Comparison of ENCODE assay signal across 8 cellular contexts in genomic region chr6:33147807-33148666, GRCh38. TPM values are rescaled to one million over a fixed set of nuclear protein-coding genes. Genes with fewer than 3 reads are reported as not detected.
DNase-seq lines count a peak whose midpoint lies in the region; ATAC-seq, FAIRE-seq and TF ChIP-seq lines count a peak whose summit lies in the region.

No MANE protein-coding gene starts in this region.

- TF ChIP-seq CTCF in GM12864 (IDR thresholded peaks at IDR 0.05; ENCODE audit: low read depth, low read length, missing control alignments) (peak; percentile 73), endodermal cell (conservative IDR thresholded peaks at IDR 0.05) (peak; percentile 92), neural crest cell (conservative IDR thresholded peaks at IDR 0.05) (peak; percentile 87)

- H3K27me3 Mint-ChIP-seq in endodermal cell (ENCODE audit: insufficient read depth) (peaks cover 4% of the 10 kb centered on the region), neural crest cell (ENCODE audit: low read depth) (peaks cover 43% of the 10 kb centered on the region)
- H3K27me3 Mint-ChIP-seq in activated T-helper 1 cell treated with anti-CD3 and anti-CD28 coated beads, Interleukin-12 subunit alpha, Interleukin-12 subunit beta, Interleukin-2, Interleukin-4 antibody, amounts not matched to agents 30 ng/mL and 10 ng/mL and 1 ng/mL, durations not matched to agents 14 hours and 24 hours and 36 hours (ENCODE audit: insufficient read depth): peaks cover 13% of the 10 kb centered on the region

- no peak overlapping the region for H3K27ac ChIP-seq in endodermal cell (ENCODE audit: low read depth, low read length)

- no peak overlapping the region for H3K9ac ChIP-seq in endodermal cell (ENCODE audit: extremely low read depth, low read length, poor library complexity, severe bottlenecking)

- H3K4me1 ChIP-seq in endodermal cell (ENCODE audit: control insufficient read depth, insufficient read depth, low read length): no peaks in the 10 kb centered on the region

- H3K4me3 Mint-ChIP-seq in endodermal cell: no peak overlapping the region
- H3K4me3 Mint-ChIP-seq in neural crest cell: no peak overlapping the region
- H3K4me3 Mint-ChIP-seq in activated T-helper 1 cell treated with anti-CD3 and anti-CD28 coated beads, Interleukin-12 subunit alpha, Interleukin-12 subunit beta, Interleukin-2, Interleukin-4 antibody, amounts not matched to agents 30 ng/mL and 10 ng/mL and 1 ng/mL, durations not matched to agents 14 hours and 24 hours and 36 hours: no peak overlapping the region

- intact Hi-C loops in activated T-helper 1 cell treated with anti-CD3 and anti-CD28 coated beads, Interleukin-12 subunit alpha, Interleukin-12 subunit beta, Interleukin-2, Interleukin-4 antibody, amounts not matched to agents 30 ng/mL and 10 ng/mL and 1 ng/mL, durations not matched to agents 14 hours and 24 hours and 36 hours (cut with micrococcal nuclease): loop anchor here (1.0 kb wide), 3 partner anchors 25 to 134 kb away; no protein-coding TSS in a partner anchor

- DNase-seq in GM12864 (ENCODE audit: low read depth) (no peak), NCI-H526 (lab: John Stamatoyannopoulos, UW) (peak; percentile 24 to 58), endodermal cell (no peak), neural crest cell (ENCODE audit: low read depth, low spot score) (no peak), HuH-7.5 (ENCODE audit: low spot score) (no peak)
- no peak for DNase-seq in activated T-helper 1 cell treated with anti-CD3 and anti-CD28 coated beads, Interleukin-12 subunit alpha, Interleukin-12 subunit beta, Interleukin-2, Interleukin-4 antibody, amounts not matched to agents 30 ng/mL and 10 ng/mL and 1 ng/mL, durations not matched to agents 14 hours and 24 hours and 36 hours (ENCODE audit: low spot score)

- peaks cover 2% of the 10 kb centered on the region for H3K36me3 Mint-ChIP-seq in endodermal cell (ENCODE audit: low read depth)
- no peaks in the 10 kb centered on the region for H3K36me3 Mint-ChIP-seq in neural crest cell (ENCODE audit: low read depth)
- H3K36me3 Mint-ChIP-seq in activated T-helper 1 cell treated with anti-CD3 and anti-CD28 coated beads, Interleukin-12 subunit alpha, Interleukin-12 subunit beta, Interleukin-2, Interleukin-4 antibody, amounts not matched to agents 30 ng/mL and 10 ng/mL and 1 ng/mL, durations not matched to agents 14 hours and 24 hours and 36 hours (ENCODE audit: low read depth): peaks cover 3% of the 10 kb centered on the region

- H3K4me1 Mint-ChIP-seq in endodermal cell (no peaks in the 10 kb centered on the region), neural crest cell (peaks cover 4% of the 10 kb centered on the region)
- H3K4me1 Mint-ChIP-seq in activated T-helper 1 cell treated with anti-CD3 and anti-CD28 coated beads, Interleukin-12 subunit alpha, Interleukin-12 subunit beta, Interleukin-2, Interleukin-4 antibody, amounts not matched to agents 30 ng/mL and 10 ng/mL and 1 ng/mL, durations not matched to agents 14 hours and 24 hours and 36 hours (ENCODE audit: low read depth): peaks cover 4% of the 10 kb centered on the region

- 42 to 57% methylated on average over 4 to 7 of the region's 8 CpGs for WGBS in endodermal cell (ENCODE audit: insufficient coverage in 1 of 2, insufficient read length in 1 of 2), 2 experiments

- no peak overlapping the region for H3K4me3 ChIP-seq in GM12864 (ENCODE audit: low read depth, low read length)
- H3K4me3 ChIP-seq in endodermal cell (ENCODE audit: low read length): no peak overlapping the region

- no peaks in the 10 kb centered on the region for H3K36me3 ChIP-seq in endodermal cell (ENCODE audit: control insufficient read depth, insufficient read depth, low read length)

- H3K9me3 Mint-ChIP-seq in endodermal cell (peaks cover 23% of the 10 kb centered on the region), neural crest cell (peaks cover 9% of the 10 kb centered on the region)
- H3K9me3 Mint-ChIP-seq in activated T-helper 1 cell treated with anti-CD3 and anti-CD28 coated beads, Interleukin-12 subunit alpha, Interleukin-12 subunit beta, Interleukin-2, Interleukin-4 antibody, amounts not matched to agents 30 ng/mL and 10 ng/mL and 1 ng/mL, durations not matched to agents 14 hours and 24 hours and 36 hours: peaks cover 13% of the 10 kb centered on the region

- FAIRE-seq in A204.1 (lab: Jason Lieb, UNC): peak; percentile 97

- peaks cover 10% of the 10 kb centered on the region for H3K9me3 ChIP-seq in endodermal cell (ENCODE audit: control insufficient read depth, low read length)

- no peaks in the 10 kb centered on the region for H3K27me3 ChIP-seq in endodermal cell (ENCODE audit: control insufficient read depth, insufficient read depth, low read length, poor library complexity, severe bottlenecking)

- no peak for ATAC-seq in HG03571 (IDR thresholded peaks at IDR 0.05; ENCODE audit: unreplicated experiment)

- H3K27ac Mint-ChIP-seq in endodermal cell: no peak overlapping the region
- no peak overlapping the region for H3K27ac Mint-ChIP-seq in neural crest cell (ENCODE audit: unreplicated experiment)
- no peak overlapping the region for H3K27ac Mint-ChIP-seq in activated T-helper 1 cell treated with anti-CD3 and anti-CD28 coated beads, Interleukin-12 subunit alpha, Interleukin-12 subunit beta, Interleukin-2, Interleukin-4 antibody, amounts not matched to agents 30 ng/mL and 10 ng/mL and 1 ng/mL, durations not matched to agents 14 hours and 24 hours and 36 hours

RNA-seq across cellular contexts. Expression of gene COL11A2, which starts 44.2 kb away (rescaled TPM):
- 1 to 10 TPM; 1.3 to 2.8 TPM for total RNA-seq in endodermal cell
- polyA plus RNA-seq in endodermal cell (2013, experiment 1 of 2): 17.6 TPM
- polyA plus RNA-seq in endodermal cell (2013, experiment 2 of 2): 13.1 TPM
- 4.2 and 5.9 TPM in 2 replicates for total RNA-seq in neural crest cell
- total RNA-seq in activated T-helper 1 cell treated with anti-CD3 and anti-CD28 coated beads, Interleukin-12 subunit alpha, Interleukin-12 subunit beta, Interleukin-2, Interleukin-4 antibody, amounts not matched to agents 30 ng/mL and 10 ng/mL and 1 ng/mL, durations not matched to agents 14 hours and 24 hours and 36 hours: 0.61 and 0.65 TPM in 2 replicates

RNA-seq across cellular contexts. Expression of gene RXRB, which starts 52.4 kb away (rescaled TPM):
- 10 to 100 TPM; 24.8 to 27.2 TPM for total RNA-seq in endodermal cell
- 46.3 TPM for polyA plus RNA-seq in endodermal cell (2013, experiment 1 of 2)
- polyA plus RNA-seq in endodermal cell (2013, experiment 2 of 2): 38.0 TPM
- total RNA-seq in neural crest cell: 31.8 and 33.1 TPM in 2 replicates
- 46.6 and 47.4 TPM in 2 replicates for total RNA-seq in activated T-helper 1 cell treated with anti-CD3 and anti-CD28 coated beads, Interleukin-12 subunit alpha, Interleukin-12 subunit beta, Interleukin-2, Interleukin-4 antibody, amounts not matched to agents 30 ng/mL and 10 ng/mL and 1 ng/mL, durations not matched to agents 14 hours and 24 hours and 36 hours

RNA-seq across cellular contexts. Expression of gene SLC39A7, which starts 52.6 kb away (rescaled TPM):
- total RNA-seq in endodermal cell: 100 to 1,000 TPM; 123 to 163 TPM
- polyA plus RNA-seq in endodermal cell (2013, experiment 1 of 2): 107 TPM
- 105 TPM for polyA plus RNA-seq in endodermal cell (2013, experiment 2 of 2)
- total RNA-seq in neural crest cell: 95.7 and 103 TPM in 2 replicates
- 67.1 and 68.8 TPM in 2 replicates for total RNA-seq in activated T-helper 1 cell treated with anti-CD3 and anti-CD28 coated beads, Interleukin-12 subunit alpha, Interleukin-12 subunit beta, Interleukin-2, Interleukin-4 antibody, amounts not matched to agents 30 ng/mL and 10 ng/mL and 1 ng/mL, durations not matched to agents 14 hours and 24 hours and 36 hours

RNA-seq across cellular contexts. Expression of gene HSD17B8, which starts 56.4 kb away (rescaled TPM):
- total RNA-seq in endodermal cell (1 to 10 TPM; 5.7 to 6.8 TPM), neural crest cell (3.3 and 4.4 TPM in 2 replicates)
- polyA plus RNA-seq in endodermal cell (2013, experiment 1 of 2): 13.2 TPM
- 12.2 TPM for polyA plus RNA-seq in endodermal cell (2013, experiment 2 of 2)
- 14.8 and 15.2 TPM in 2 replicates for total RNA-seq in activated T-helper 1 cell treated with anti-CD3 and anti-CD28 coated beads, Interleukin-12 subunit alpha, Interleukin-12 subunit beta, Interleukin-2, Interleukin-4 antibody, amounts not matched to agents 30 ng/mL and 10 ng/mL and 1 ng/mL, durations not matched to agents 14 hours and 24 hours and 36 hours

Comparison
In these comparisons a context has a peak if more than half of its experiments do, and no peak if none do; other contexts are left out.
1. DNase-seq: peak in NCI-H526 (2 of 2); none in GM12864 (single experiment), endodermal cell (single experiment), neural crest cell (single experiment), HuH-7.5 (single experiment) and activated T-helper 1 cell treated with anti-CD3 and anti-CD28 coated beads, Interleukin-12 subunit alpha, Interleukin-12 subunit beta, Interleukin-2, Interleukin-4 antibody, amounts not matched to agents 30 ng/mL and 10 ng/mL and 1 ng/mL, durations not matched to agents 14 hours and 24 hours and 36 hours (single experiment).
2. Peak in every context shown above with its lines, with median percentiles within 50 percentile points of each other: CTCF ChIP-seq.